20 cellular contexts compared by ENCODE assay signal in genomic region chr12:89185889-89186288, GRCh38.
A peak's percentile ranks its signal among the peaks of the same experiment; 100 is the strongest.
DNase-seq lines count a peak whose midpoint lies in the region; ATAC-seq and TF ChIP-seq lines count a peak whose summit lies in the region.
"Had no signal": no experiment of that assay in that cellular context is flagged by ENCODE, and none has a peak within 500 bp of the region (broad histone marks: within the 10 kb centered on the region; RNA-seq: fewer than 3 reads in every experiment).

No MANE protein-coding gene starts in this region.

- H3K27ac Mint-ChIP-seq in WTC11 (no peak overlapping the region), glutamatergic neuron (ENCODE audit: unreplicated experiment) (no peak overlapping the region)
- H3K27ac Mint-ChIP-seq in activated naive CD4-positive, alpha-beta T cell treated with anti-CD3 and anti-CD28 coated beads, Interleukin-2, amount 50 U/mL, for 72 hours = no peak overlapping the region

- no peak for ATAC-seq in WTC11
- no peak for ATAC-seq in activated naive CD4-positive, alpha-beta T cell treated with anti-CD3 and anti-CD28 coated beads, Interleukin-2, amount 50 U/mL, for 72 hours
- ATAC-seq: Right ventricle myocardium inferior had no signal

- H3K9ac ChIP-seq in mammary epithelial cell (ENCODE audit: insufficient read depth, low read length) = no peak overlapping the region
- no peak overlapping the region for H3K9ac ChIP-seq in subcutaneous abdominal adipose tissue (ENCODE audit: low read length in 5 of 5)
- H3K9ac ChIP-seq: KMS-11 had no signal

- H3K4me1 Mint-ChIP-seq in WTC11 = no peaks in the 10 kb centered on the region
- H3K4me1 Mint-ChIP-seq in glutamatergic neuron (ENCODE audit: low read depth, unreplicated experiment) = no peaks in the 10 kb centered on the region

- no peak overlapping the region for H3K4me3 ChIP-seq in mammary epithelial cell (replicated peaks in 1 of 3; ENCODE audit: insufficient read depth in 1 of 3, low read depth in 2 of 3, low read length in 3 of 3)
- no peak overlapping the region for H3K4me3 ChIP-seq in breast epithelium
- no peak overlapping the region for H3K4me3 ChIP-seq in fibroblast of mammary gland (ENCODE audit: control insufficient read depth, low read depth, low read length)
- H3K4me3 ChIP-seq in subcutaneous abdominal adipose tissue (ENCODE audit: low read depth in 1 of 5, low read length in 5 of 5) = no peak overlapping the region

- POLR2A ChIA-PET in WTC11 (lab: Charles Lee) = no interaction called here

- H3K27me3 ChIP-seq in mammary epithelial cell (ENCODE audit: insufficient read depth, low read length) (no peaks in the 10 kb centered on the region), breast epithelium (no peaks in the 10 kb centered on the region), subcutaneous abdominal adipose tissue (ENCODE audit: control insufficient read depth in 5 of 5, insufficient read depth in 4 of 5, low read length in 5 of 5) (no peaks in the 10 kb centered on the region)

- H3K36me3 ChIP-seq in mammary epithelial cell (ENCODE audit: insufficient read depth, low read length) (no peaks in the 10 kb centered on the region), breast epithelium (no peaks in the 10 kb centered on the region), subcutaneous abdominal adipose tissue (ENCODE audit: control insufficient read depth in 5 of 5, insufficient read depth in 5 of 5, low read length in 5 of 5) (no peaks in the 10 kb centered on the region)

- WGBS in mammary epithelial cell (ENCODE audit: low coverage, missing lambda C conversion rate) = 75% methylated on average over 2 of the region's 2 CpGs

- H2AFZ ChIP-seq in mammary epithelial cell (ENCODE audit: low read depth, low read length) = no peak overlapping the region

- peaks cover 22% of the 10 kb centered on the region for H3K9me3 Mint-ChIP-seq in WTC11
- H3K9me3 Mint-ChIP-seq in activated naive CD4-positive, alpha-beta T cell treated with anti-CD3 and anti-CD28 coated beads, Interleukin-2, amount 50 U/mL, for 72 hours = peaks cover 12 to 25% of the 10 kb centered on the region in 2 donors
- peaks cover 4% of the 10 kb centered on the region for H3K9me3 Mint-ChIP-seq in glutamatergic neuron (ENCODE audit: unreplicated experiment)

- dilution Hi-C loops in mammary epithelial cell (cut with HindIII; ENCODE audit: low sequenced_read_pairs) = no loop called here

- CTCF ChIA-PET in mammary epithelial cell (lab: Charles Lee; ENCODE audit: low non-redundant PET) = no interaction called here
- CTCF ChIA-PET in WTC11 (lab: Charles Lee) = no interaction called here

- H3K4me1 ChIP-seq in mammary epithelial cell (ENCODE audit: insufficient read depth, low read length) (peaks cover 26% of the 10 kb centered on the region), breast epithelium (peaks cover 0 to under 1% of the 10 kb centered on the region in 2 donors), subcutaneous abdominal adipose tissue (ENCODE audit: control insufficient read depth in 5 of 5, insufficient read depth in 5 of 5, low read length in 5 of 5) (peaks cover 3 to 21% (median 17%) of the 10 kb centered on the region in 5 donors)

- no TSS peak for BruUV-seq in mammary epithelial cell (replicated peaks; lab: Mats Ljungman, UMichigan)

- H3K27me3 Mint-ChIP-seq in WTC11 (ENCODE audit: low read depth) (no peaks in the 10 kb centered on the region), glutamatergic neuron (ENCODE audit: unreplicated experiment) (no peaks in the 10 kb centered on the region)

- H3K9me3 ChIP-seq in mammary epithelial cell (replicated peaks; ENCODE audit: insufficient read depth, low read length) = peaks cover 9% of the 10 kb centered on the region
- peaks cover 14 to 17% of the 10 kb centered on the region in 2 donors for H3K9me3 ChIP-seq in breast epithelium
- H3K9me3 ChIP-seq in subcutaneous abdominal adipose tissue (ENCODE audit: control insufficient read depth in 5 of 5, low read length in 5 of 5) = peaks cover 4 to 16% (median 8%) of the 10 kb centered on the region in 5 donors

- H4K20me1 ChIP-seq in mammary epithelial cell (ENCODE audit: insufficient read depth, low read length) = no peaks in the 10 kb centered on the region

- peak; percentile 63 for DNase-seq in mammary epithelial cell
- no peak for DNase-seq in breast epithelium (ENCODE audit: low spot score in 2 of 2)
- DNase-seq in amniotic epithelial cell (ENCODE audit: low read depth) = peak; percentile 92
- peak; percentile 55 for DNase-seq in fibroblast of mammary gland (ENCODE audit: low read depth)
- no peak for DNase-seq in WTC11 (ENCODE audit: low spot score)
- DNase-seq in activated naive CD4-positive, alpha-beta T cell treated with anti-CD3 and anti-CD28 coated beads, Interleukin-2, amount 50 U/mL, for 72 hours (ENCODE audit: low spot score in 2 of 2) = no peak
- DNase-seq in glutamatergic neuron = no peak
- DNase-seq: DMS79; GDM1; GOT3; NCI-H1105; NCI-H2081 treated with DMSO at 0.1 percent for 48 hours; NCI-H446 treated with DMSO at 0.1 percent for 48 hours; NCI-H69; NK-92 treated with Interleukin-12 subunit alpha and Interleukin-12 subunit beta, amount 100 ng/mL, for 24 hours had no signal

- TF ChIP-seq CTCF in mammary epithelial cell (conservative IDR thresholded peaks at IDR 0.05 in 1 of 2, IDR thresholded peaks at IDR 0.05 in 1 of 2; ENCODE audit: extremely low read depth in 1 of 2, insufficient read depth in 1 of 2, low read depth in 1 of 2, low read length in 2 of 2) (no peak), breast epithelium (IDR thresholded peaks at IDR 0.05) (no peak), fibroblast of mammary gland (conservative IDR thresholded peaks at IDR 0.05; ENCODE audit: control insufficient read depth, insufficient read depth, low read depth, low read length) (no peak), WTC11 (IDR thresholded peaks at IDR 0.05) (no peak), glutamatergic neuron (IDR thresholded peaks at IDR 0.05; ENCODE audit: partially characterized antibody, unreplicated experiment) (no peak)

- no peak for TF ChIP-seq POLR2A in breast epithelium (IDR thresholded peaks at IDR 0.05)

- in situ Hi-C loops in mammary epithelial cell (cut with MboI; ENCODE audit: low sequenced_read_pairs in 2 of 2) = no loop called here

- H3K4me3 Mint-ChIP-seq in WTC11 = no peak overlapping the region
- H3K4me3 Mint-ChIP-seq in glutamatergic neuron (ENCODE audit: unreplicated experiment) = no peak overlapping the region
- H3K4me3 Mint-ChIP-seq: CD14-positive monocyte had no signal

- intact Hi-C loops in mammary epithelial cell (cut with micrococcal nuclease) = no loop called here
- intact Hi-C loops in breast epithelium (cut with DNase I; ENCODE audit: low total_unique reads) = no loop called here

- no peak overlapping the region for H3K4me2 ChIP-seq in mammary epithelial cell (ENCODE audit: insufficient read depth, low read depth, low read length)
- H3K4me2 ChIP-seq: KMS-11 had no signal

- peaks cover 14% of the 10 kb centered on the region for H3K36me3 Mint-ChIP-seq in WTC11
- peaks cover 18 to 19% of the 10 kb centered on the region in 2 donors for H3K36me3 Mint-ChIP-seq in activated naive CD4-positive, alpha-beta T cell treated with anti-CD3 and anti-CD28 coated beads, Interleukin-2, amount 50 U/mL, for 72 hours
- peaks cover 7% of the 10 kb centered on the region for H3K36me3 Mint-ChIP-seq in glutamatergic neuron (ENCODE audit: unreplicated experiment)

- H3K27ac ChIP-seq in mammary epithelial cell (ENCODE audit: insufficient read depth, low read depth, low read length) (no peak overlapping the region), breast epithelium (no peak overlapping the region), subcutaneous abdominal adipose tissue (ENCODE audit: low read depth, low read length) (peak overlapping the region; percentile 8)
- H3K27ac ChIP-seq: 22Rv1, KMS-11 had no signal

- H3K79me2 ChIP-seq in mammary epithelial cell (ENCODE audit: insufficient read depth, low read length) = no peaks in the 10 kb centered on the region

TF ChIP-seq in WTC11, 78 proteins besides CTCF, POLR2A, EP300 and RAD21 (continues in another document):
- TF ChIP-seq FOXK1 (CRISPR knock-in tag; IDR thresholded peaks at IDR 0.05) = no peak
- no peak for TF ChIP-seq HMGXB4 (CRISPR knock-in tag; IDR thresholded peaks at IDR 0.05)
- TF ChIP-seq CDX4 (CRISPR knock-in tag; IDR thresholded peaks at IDR 0.05; ENCODE audit: borderline replicate concordance) = no peak

Comparison
In these comparisons a context has a peak if more than half of its experiments do, and no peak if none do; other contexts are left out.
1. DNase-seq: peak in mammary epithelial cell (single experiment), amniotic epithelial cell (single experiment) and fibroblast of mammary gland (single experiment); none in breast epithelium (0 of 2), WTC11 (single experiment), activated naive CD4-positive, alpha-beta T cell treated with anti-CD3 and anti-CD28 coated beads, Interleukin-2, amount 50 U/mL, for 72 hours (0 of 2) and glutamatergic neuron (single experiment).